26 cellular contexts compared by ENCODE assay signal in genomic region chr12:108860443-108860842, GRCh38. TPM values are rescaled to one million over a fixed set of nuclear protein-coding genes. Genes with fewer than 3 reads are reported as not detected.
A peak's percentile ranks its signal among the peaks of the same experiment; 100 is the strongest.
DNase-seq lines count a peak whose midpoint lies in the region; ATAC-seq, FAIRE-seq and TF ChIP-seq lines count a peak whose summit lies in the region.
"Had no signal": no experiment of that assay in that cellular context is flagged by ENCODE, and none has a peak within 500 bp of the region (broad histone marks: within the 10 kb centered on the region; RNA-seq: fewer than 3 reads in every experiment).

No MANE protein-coding gene starts in this region.

- H3K56ac ChIP-seq in H1 (replicated peaks; ENCODE audit: insufficient read length, low read depth, low read length), result no peak overlapping the region

- FAIRE-seq in H1 (lab: Jason Lieb, UNC), result no peak
- FAIRE-seq: keratinocyte had no signal

- DNase-seq in natural killer cell (no peak), NOMO-1 treated with dmso at 0.1 percent for 144 hours (lab: John Stamatoyannopoulos, UW; ENCODE audit: unreplicated experiment) (peak; percentile 18), H1 (ENCODE audit: low read depth in 1 of 2, low spot score in 2 of 2) (no peak), NCI-H446 treated with DMSO at 0.1 percent for 48 hours (lab: John Stamatoyannopoulos, UW) (no peak), NCI-H2029 (lab: John Stamatoyannopoulos, UW) (no peak), mucosa of gallbladder (ENCODE audit: low spot score) (no peak), NCI-H1930 (lab: John Stamatoyannopoulos, UW) (no peak)
- DNase-seq in natural killer cell treated with Interleukin-12 subunit alpha and Interleukin-12 subunit beta and Interleukin-15 and Interleukin-18, amount 100 ng/mL, for 72 hours (ENCODE audit: low spot score), result no peak
- DNase-seq: ACHN; activated CD8-positive, alpha-beta memory T cell treated with anti-CD3 and anti-CD28 coated beads for 24 hours; activated naive CD4-positive, alpha-beta T cell treated with anti-CD3 and anti-CD28 coated beads, Interleukin-2, amount 10 ng/mL, durations not matched to agents 7 days and 5 days; activated T-cell treated with anti-CD3 and anti-CD28 coated beads, Interleukin-2, amount 50 U/mL, for 72 hours; CD4-positive, CD25-positive, alpha-beta regulatory T cell; central memory CD4-positive, alpha-beta T cell; gastrocnemius medialis; lower lobe of right lung; NCI-H1417; NCI-H526 treated with DMSO at 0.1 percent for 48 hours; PC-3; SHP77 treated with DMSO at 0.1 percent for 48 hours had no signal

- H4K20me1 ChIP-seq in H1 (replicated peaks in 1 of 2; ENCODE audit: control insufficient read depth in 1 of 2, insufficient read depth in 2 of 2, low read length in 2 of 2), result peaks cover 2 to 5% of the 10 kb centered on the region in 2 experiments

- H2BK20ac ChIP-seq in H1 (ENCODE audit: low read length), result no peak overlapping the region

- H2AFZ ChIP-seq in H1 (ENCODE audit: low read length), result peak overlapping the region; percentile 84; the same call in 1 of the 2 replicates

- H3K9me3 Mint-ChIP-seq in natural killer cell, result no peaks in the 10 kb centered on the region
- H3K9me3 Mint-ChIP-seq in natural killer cell treated with Interleukin-12 subunit alpha and Interleukin-12 subunit beta and Interleukin-15 and Interleukin-18, amount 100 ng/mL, for 72 hours, result no peaks in the 10 kb centered on the region
- H3K9me3 Mint-ChIP-seq: activated naive CD4-positive, alpha-beta T cell treated with anti-CD3 and anti-CD28 coated beads, Interleukin-2, amount 10 ng/mL, durations not matched to agents 7 days and 5 days; activated T-cell treated with anti-CD3 and anti-CD28 coated beads, Interleukin-2, amount 50 U/mL, for 72 hours had no signal

- TF ChIP-seq EP300 in H1 (IDR thresholded peaks at IDR 0.05; ENCODE audit: borderline replicate concordance in 1 of 2, low read depth in 2 of 2, low read length in 2 of 2), result no peak

- H3K36me3 ChIP-seq in H1 (ENCODE audit: control insufficient read depth in 2 of 4, insufficient read depth in 4 of 4, low read length in 3 of 4), result no peaks in the 10 kb centered on the region
- H3K36me3 ChIP-seq: ascending aorta, esophagus muscularis mucosa, gastrocnemius medialis, HAP-1, lower lobe of right lung had no signal

- peaks cover 0 to 2% (median 0%) of the 10 kb centered on the region in 4 experiments; a peak in 3 of 7 replicates for H3K27me3 ChIP-seq in H1 (replicated peaks in 1 of 4; ENCODE audit: control insufficient read depth in 3 of 4, extremely low read depth in 1 of 4, insufficient read depth in 3 of 4, low read length in 3 of 4)
- H3K27me3 ChIP-seq: ascending aorta, esophagus muscularis mucosa, gastrocnemius medialis had no signal

- no peak overlapping the region for H3K4me2 ChIP-seq in H1 (ENCODE audit: insufficient read depth in 1 of 2, low read depth in 2 of 2, low read length in 2 of 2)

- no peak for TF ChIP-seq POLR2A in H1 (IDR thresholded peaks at IDR 0.05; ENCODE audit: control extremely low read depth in 1 of 2, low read depth in 2 of 2, low read length in 2 of 2)

- no peaks in the 10 kb centered on the region for H3K9me3 ChIP-seq in H1 (ENCODE audit: insufficient read depth in 2 of 2, low read depth in 1 of 2, low read length in 1 of 2)
- H3K9me3 ChIP-seq: ascending aorta, esophagus muscularis mucosa, gastrocnemius medialis, HAP-1, lower lobe of right lung had no signal

- H3K23ac ChIP-seq in H1 (ENCODE audit: insufficient read length), result no peak overlapping the region

- peak overlapping the region; percentile 48; the same call in 1 of the 2 replicates for H3K18ac ChIP-seq in H1 (ENCODE audit: extremely low read depth, low read length)

- CTCF ChIA-PET in H1 (lab: Charles Lee; ENCODE audit: partially characterized antibody), result interaction anchor here (0.7 to 2.1 kb wide), 5 partner anchors 9 to 103 kb away, joined by 3 to 9 read pairs (median 5); no protein-coding TSS in a partner anchor

- intact Hi-C loops in natural killer cell (cut with micrococcal nuclease), result no loop called here

- peaks cover 4 to 29% (median 18%) of the 10 kb centered on the region in 4 experiments for H3K4me1 ChIP-seq in H1 (replicated peaks in 1 of 4; ENCODE audit: control insufficient read depth in 3 of 4, insufficient read depth in 4 of 4, low read length in 3 of 4)

- H3K14ac ChIP-seq in H1 (ENCODE audit: insufficient read length), result no peak overlapping the region

- no peak for ATAC-seq in natural killer cell
- ATAC-seq in natural killer cell treated with Interleukin-12 subunit alpha and Interleukin-12 subunit beta and Interleukin-15 and Interleukin-18, amount 100 ng/mL, for 72 hours, result no peak
- ATAC-seq: activated T-cell treated with anti-CD3 and anti-CD28 coated beads, Interleukin-2, amount 50 U/mL, for 72 hours; gastrocnemius medialis; lower lobe of right lung; PC-3; sciatic nerve had no signal

- H2BK15ac ChIP-seq in H1 (ENCODE audit: low read length), result 0 out of 2 replicates have a peak overlapping the region, but pooled peaks have one; percentile 88

- H3K79me2 ChIP-seq in H1 (ENCODE audit: control insufficient read depth in 1 of 2, insufficient read depth in 2 of 2, low read length in 2 of 2), result peaks cover 0 to 13% of the 10 kb centered on the region in 2 experiments; a peak in 2 of 4 replicates

- H4K91ac ChIP-seq in H1 (replicated peaks; ENCODE audit: insufficient read length, low read length), result no peak overlapping the region

- peak overlapping the region in 1 of 2 donors; percentile 53 for H3K27ac Mint-ChIP-seq in natural killer cell
- peak overlapping the region in 1 of 2 donors; percentile 47 for H3K27ac Mint-ChIP-seq in natural killer cell treated with Interleukin-12 subunit alpha and Interleukin-12 subunit beta and Interleukin-15 and Interleukin-18, amount 100 ng/mL, for 72 hours
- H3K27ac Mint-ChIP-seq: activated naive CD4-positive, alpha-beta T cell treated with anti-CD3 and anti-CD28 coated beads, Interleukin-2, amount 10 ng/mL, durations not matched to agents 7 days and 5 days; activated T-cell treated with anti-CD3 and anti-CD28 coated beads, Interleukin-2, amount 50 U/mL, for 72 hours had no signal

- H3K27me3 Mint-ChIP-seq in natural killer cell (ENCODE audit: low read depth in 2 of 2), result peaks cover 0 to 2% of the 10 kb centered on the region in 2 donors
- peaks cover 0 to 2% of the 10 kb centered on the region in 2 donors for H3K27me3 Mint-ChIP-seq in natural killer cell treated with Interleukin-12 subunit alpha and Interleukin-12 subunit beta and Interleukin-15 and Interleukin-18, amount 100 ng/mL, for 72 hours

- peak overlapping the region; percentile 4 for H3K4me3 Mint-ChIP-seq in natural killer cell
- no peak overlapping the region for H3K4me3 Mint-ChIP-seq in natural killer cell treated with Interleukin-12 subunit alpha and Interleukin-12 subunit beta and Interleukin-15 and Interleukin-18, amount 100 ng/mL, for 72 hours
- H3K4me3 Mint-ChIP-seq: activated naive CD4-positive, alpha-beta T cell treated with anti-CD3 and anti-CD28 coated beads, Interleukin-2, amount 10 ng/mL, durations not matched to agents 7 days and 5 days; activated T-cell treated with anti-CD3 and anti-CD28 coated beads, Interleukin-2, amount 50 U/mL, for 72 hours had no signal

- no peak overlapping the region for H3K4me3 ChIP-seq in H1 (ENCODE audit: extremely low read depth in 1 of 4, insufficient read depth in 2 of 4, low read depth in 3 of 4, low read length in 4 of 4)
- H3K4me3 ChIP-seq: ascending aorta, esophagus muscularis mucosa, gastrocnemius medialis, HAP-1, lower lobe of right lung had no signal

- WGBS in H1 (ENCODE audit: extremely low coverage in 1 of 2, insufficient coverage in 1 of 2, insufficient read length in 1 of 2, insufficient replicate concordance in 2 of 2, low coverage in 1 of 2, low lambda C conversion rate in 2 of 2, missing lambda C conversion rate in 1 of 2), 2 experiments, result 55% methylated on average over 6 of the region's 6 CpGs; no CpG with 5 or more reads in 1 of the 2 experiments

- H4K5ac ChIP-seq in H1 (ENCODE audit: insufficient read length, low read depth, low read length), result no peak overlapping the region

- H3K36me3 Mint-ChIP-seq in natural killer cell, result no peaks in the 10 kb centered on the region
- H3K36me3 Mint-ChIP-seq in natural killer cell treated with Interleukin-12 subunit alpha and Interleukin-12 subunit beta and Interleukin-15 and Interleukin-18, amount 100 ng/mL, for 72 hours, result no peaks in the 10 kb centered on the region
- H3K36me3 Mint-ChIP-seq: CD4-positive, CD25-positive, alpha-beta regulatory T cell had no signal

- peak overlapping the region; percentile 68; the same call in 1 of the 2 replicates for H2BK12ac ChIP-seq in H1 (ENCODE audit: low read depth, low read length)

- H3K4ac ChIP-seq in H1 (replicated peaks; ENCODE audit: insufficient read length, low read depth, low read length), result no peak overlapping the region

- peaks cover 14% of the 10 kb centered on the region for H3K23me2 ChIP-seq in H1 (ENCODE audit: low read depth, low read length)

- no peak for TF ChIP-seq RAD21 in H1 (IDR thresholded peaks at IDR 0.05 in 1 of 2, conservative IDR thresholded peaks at IDR 0.05 in 1 of 2; ENCODE audit: low read depth in 2 of 2, low read length in 2 of 2)

- H3K9ac ChIP-seq in H1 (replicated peaks in 1 of 4; ENCODE audit: extremely low read depth in 1 of 4, low read depth in 3 of 4, low read length in 3 of 4), result no peak overlapping the region

- peaks cover 31 to 33% of the 10 kb centered on the region in 2 donors for H3K4me1 Mint-ChIP-seq in natural killer cell
- H3K4me1 Mint-ChIP-seq in natural killer cell treated with Interleukin-12 subunit alpha and Interleukin-12 subunit beta and Interleukin-15 and Interleukin-18, amount 100 ng/mL, for 72 hours (ENCODE audit: low read depth in 2 of 2), result peaks cover 26 to 27% of the 10 kb centered on the region in 2 donors

- H3K79me1 ChIP-seq in H1 (ENCODE audit: low read depth, low read length), result 0 out of 2 replicates have a peak, but pooled peaks cover 2% of the 10 kb centered on the region

- peak overlapping the region; percentile 75; the same call in 1 of the 2 replicates for H2AK5ac ChIP-seq in H1 (ENCODE audit: low read depth, low read length)

- POLR2A ChIA-PET in H1 (lab: Charles Lee; ENCODE audit: partially characterized antibody), result interaction anchor here (0.6 kb wide), 1 partner anchor 298 kb away, joined by 3 read pairs; no protein-coding TSS in a partner anchor

- TF ChIP-seq CTCF in natural killer cell (IDR thresholded peaks at IDR 0.05), result no peak
- TF ChIP-seq CTCF in H1 (IDR thresholded peaks at IDR 0.05; ENCODE audit: control extremely low read depth in 1 of 3, insufficient read depth in 1 of 3, low read depth in 1 of 3, low read length in 3 of 3), result no peak

- no peak overlapping the region for H4K8ac ChIP-seq in H1 (ENCODE audit: extremely low read depth, insufficient read depth, low read length)

- H2BK120ac ChIP-seq in H1 (replicated peaks; ENCODE audit: low read depth, low read length), result no peak overlapping the region

- no peak overlapping the region for H3K27ac ChIP-seq in H1 (ENCODE audit: low read depth, low read length)
- H3K27ac ChIP-seq: ascending aorta, esophagus muscularis mucosa, gastrocnemius medialis, lower lobe of right lung had no signal

- no peak overlapping the region for H2BK5ac ChIP-seq in H1 (ENCODE audit: low read depth, low read length)

RNA-seq across cellular contexts. Expression of gene SSH1, which starts 3.1 kb away (rescaled TPM):
- total RNA-seq in natural killer cell (10 to 100 TPM; 57.4 to 74.1 (median 66.6) TPM), mucosa of gallbladder (60.1 TPM)
- 10 to 100 TPM; 40.5 to 73.9 TPM for total RNA-seq in natural killer cell treated with Interleukin-12 subunit alpha and Interleukin-12 subunit beta and Interleukin-15 and Interleukin-18, amount 100 ng/mL, for 72 hours
- 17.0 and 17.9 TPM in 2 replicates for total RNA-seq in H1 (2021; fragmentation: NEBNext Ultra II Directional; extraction: Animal tissue kit (Norgen Biotek cat#: 25700))
- polyA plus RNA-seq in H1 (2011; rRNA removed), result 5.3 and 8.0 TPM in 2 replicates
- 6.3 TPM for polyA plus RNA-seq in H1 (2011; cell fraction: cytosol; rRNA removed)
- polyA plus RNA-seq in H1 (2011; cell fraction: nucleus; rRNA removed), result 10.6 TPM
- 5.9 to 8.2 TPM (median 7.4 TPM) in 4 replicates for polyA plus RNA-seq in H1 (2012, experiment 1 of 2)
- 2.1 TPM for polyA plus RNA-seq in H1 (2012, experiment 2 of 2)
- 7.6 TPM for polyA plus RNA-seq in H1 (2013, experiment 1 of 2)
- polyA plus RNA-seq in H1 (2013, experiment 2 of 2), result 7.2 TPM
- 13.0 and 14.6 TPM in 2 replicates for polyA minus RNA-seq in H1 (2011; rRNA and poly(A)+ RNA removed)
- polyA minus RNA-seq in H1 (2011; cell fraction: cytosol; rRNA and poly(A)+ RNA removed), result 9.3 TPM
- polyA minus RNA-seq in H1 (2011; cell fraction: nucleus; rRNA and poly(A)+ RNA removed), result 11.7 TPM

RNA-seq across cellular contexts. Expression of gene DAO, which starts 19.4 kb away (rescaled TPM):
- total RNA-seq in natural killer cell, result not detected
- not detected for total RNA-seq in natural killer cell treated with Interleukin-12 subunit alpha and Interleukin-12 subunit beta and Interleukin-15 and Interleukin-18, amount 100 ng/mL, for 72 hours
- not detected in 2 replicates for total RNA-seq in H1 (2021; fragmentation: NEBNext Ultra II Directional; extraction: Animal tissue kit (Norgen Biotek cat#: 25700))
- not detected in 2 replicates for polyA plus RNA-seq in H1 (2011; rRNA removed)
- polyA plus RNA-seq in H1 (2011; cell fraction: cytosol; rRNA removed), result not detected
- not detected for polyA plus RNA-seq in H1 (2011; cell fraction: nucleus; rRNA removed)
- not detected in 4 replicates for polyA plus RNA-seq in H1 (2012, experiment 1 of 2)
- not detected for polyA plus RNA-seq in H1 (2012, experiment 2 of 2)
- not detected for polyA plus RNA-seq in H1 (2013, experiment 1 of 2)
- 0.04 TPM for polyA plus RNA-seq in H1 (2013, experiment 2 of 2)
- not detected in 2 replicates for polyA minus RNA-seq in H1 (2011; rRNA and poly(A)+ RNA removed)
- not detected for polyA minus RNA-seq in H1 (2011; cell fraction: cytosol; rRNA and poly(A)+ RNA removed)
- polyA minus RNA-seq in H1 (2011; cell fraction: nucleus; rRNA and poly(A)+ RNA removed), result not detected
- not detected for total RNA-seq in mucosa of gallbladder
- total RNA-seq: activated T-cell treated with anti-CD3 and anti-CD28 coated beads, Interleukin-2, amount 50 U/mL, for 72 hours; ascending aorta; CD4-positive, CD25-positive, alpha-beta regulatory T cell; esophagus muscularis mucosa; gastrocnemius medialis; lower lobe of right lung; PC-3; sciatic nerve; T-helper 1 cell treated with Interleukin-12 subunit alpha and Interleukin-12 subunit beta and Interleukin-4 antibody, amounts not matched to agents 30 ng/mL and 1 ng/mL, for 36 hours had no signal
- polyA plus RNA-seq: CD4-positive, CD25-positive, alpha-beta regulatory T cell; keratinocyte had no signal
